16 cellular contexts compared by ENCODE assay signal in genomic region chr7:116434820-116435341, GRCh38.
DNase-seq lines count a peak whose midpoint lies in the region; ATAC-seq and TF ChIP-seq lines count a peak whose summit lies in the region.
"Had no signal": no experiment of that assay in that cellular context is flagged by ENCODE, and none has a peak within 500 bp of the region (broad histone marks: within the 10 kb centered on the region; RNA-seq: fewer than 3 reads in every experiment).

No MANE protein-coding gene starts in this region.

- no peaks in the 10 kb centered on the region for H3K9me3 ChIP-seq in osteoblast (ENCODE audit: low read depth, low read length)
- H3K9me3 ChIP-seq: neutrophil had no signal

- no peaks in the 10 kb centered on the region for H3K79me2 ChIP-seq in osteoblast (ENCODE audit: insufficient read depth, low read length)

- H2AFZ ChIP-seq in osteoblast (ENCODE audit: low read length) = no peak overlapping the region

- H3K36me3 Mint-ChIP-seq in activated naive CD4-positive, alpha-beta T cell treated with anti-CD3 and anti-CD28 coated beads, Interleukin-2, amount 50 U/mL, for 72 hours = no peaks in the 10 kb centered on the region
- H3K36me3 Mint-ChIP-seq: brain, WTC11 had no signal

- TF ChIP-seq CTCF in RWPE1 (conservative IDR thresholded peaks at IDR 0.05; ENCODE audit: low read depth) (no peak), osteoblast (IDR thresholded peaks at IDR 0.05; ENCODE audit: extremely low read depth, low read depth, low read length) (no peak)

- no peaks in the 10 kb centered on the region for H3K27me3 ChIP-seq in osteoblast (ENCODE audit: insufficient read depth, low read length)
- H3K27me3 ChIP-seq: neutrophil had no signal

- peak; percentile 96 for DNase-seq in EH (ENCODE audit: low read depth)
- DNase-seq in RWPE1 (ENCODE audit: low spot score) = peak; percentile 72
- peak; percentile 53 for DNase-seq in epithelial cell of prostate (ENCODE audit: low read depth, low spot score)
- peak; percentile 66 for DNase-seq in osteoblast (ENCODE audit: insufficient read length, low spot score, missing footprints)
- no peak for DNase-seq in cerebellar nuclear complex (lab: John Stamatoyannopoulos, UW)
- DNase-seq in NCI-H69 (lab: John Stamatoyannopoulos, UW) = no peak
- no peak for DNase-seq in activated naive CD4-positive, alpha-beta T cell treated with anti-CD3 and anti-CD28 coated beads, Interleukin-2, amount 50 U/mL, for 72 hours (ENCODE audit: low spot score in 2 of 2)
- DNase-seq in activated effector memory CD4-positive, alpha-beta T cell treated with anti-CD3 and anti-CD28 coated beads, Interleukin-2, amount 50 U/mL, for 16 hours = no peak
- DNase-seq: activated T-cell treated with anti-CD3 and anti-CD28 coated beads, Interleukin-2, amount 50 U/mL, for 48 hours; CD4-positive, alpha-beta T cell; NCI-H526 treated with DMSO at 0.1 percent for 48 hours; stimulated activated CD4-positive, alpha-beta T cell treated with anti-CD3 and anti-CD28 coated beads, Interleukin-4, amount 100 ng/mL, for 1 hour had no signal

- H3K4me1 ChIP-seq in osteoblast (ENCODE audit: insufficient read depth, low read length) = peaks cover 38% of the 10 kb centered on the region

- no peak overlapping the region for H3K27ac Mint-ChIP-seq in activated naive CD4-positive, alpha-beta T cell treated with anti-CD3 and anti-CD28 coated beads, Interleukin-2, amount 50 U/mL, for 72 hours
- H3K27ac Mint-ChIP-seq: brain; CD4-positive, alpha-beta T cell; stimulated activated naive CD8-positive, alpha-beta T cell treated with anti-CD3 and anti-CD28 coated beads, Interleukin-15, Interleukin-2, amounts not matched to agents 100 ng/mL and 50 ng/mL, for 24 hours; WTC11 had no signal

- H3K4me3 ChIP-seq in osteoblast (ENCODE audit: insufficient read depth, low read length) = no peak overlapping the region

- POLR2A ChIA-PET in RWPE1 (lab: Yijun Ruan, JAX; ENCODE audit: low non-redundant PET) = no interaction called here

- H3K9me3 Mint-ChIP-seq in activated naive CD4-positive, alpha-beta T cell treated with anti-CD3 and anti-CD28 coated beads, Interleukin-2, amount 50 U/mL, for 72 hours = no peaks in the 10 kb centered on the region
- H3K9me3 Mint-ChIP-seq: CD4-positive, alpha-beta T cell; stimulated activated naive CD8-positive, alpha-beta T cell treated with anti-CD3 and anti-CD28 coated beads, Interleukin-15, Interleukin-2, amounts not matched to agents 100 ng/mL and 50 ng/mL, for 24 hours; WTC11 had no signal

- peak overlapping the region; percentile 92 for H3K27ac ChIP-seq in RWPE1
- peak overlapping the region; percentile 91 for H3K27ac ChIP-seq in epithelial cell of prostate
- peak overlapping the region; percentile 84 for H3K27ac ChIP-seq in osteoblast (ENCODE audit: low read depth, low read length)
- H3K27ac ChIP-seq: neutrophil had no signal

- peak overlapping the region; percentile 49 for H3K4me2 ChIP-seq in osteoblast (ENCODE audit: insufficient read depth, low read length)

- H4K20me1 ChIP-seq in osteoblast (ENCODE audit: insufficient read depth, low read length) = no peaks in the 10 kb centered on the region

- no peak for ATAC-seq in activated naive CD4-positive, alpha-beta T cell treated with anti-CD3 and anti-CD28 coated beads, Interleukin-2, amount 50 U/mL, for 72 hours
- ATAC-seq: WTC11 had no signal

- H3K36me3 ChIP-seq in osteoblast (ENCODE audit: insufficient read depth, low read length) = no peaks in the 10 kb centered on the region
- H3K36me3 ChIP-seq: neutrophil had no signal

- CTCF ChIA-PET in RWPE1 (lab: Yijun Ruan, JAX) = no interaction called here

Comparison
In these comparisons a context has a peak if more than half of its experiments do, and no peak if none do; other contexts are left out.
1. DNase-seq: peak in EH (single experiment), RWPE1 (single experiment), epithelial cell of prostate (single experiment) and osteoblast (single experiment); none in cerebellar nuclear complex (0 of 2), NCI-H69 (single experiment), activated naive CD4-positive, alpha-beta T cell treated with anti-CD3 and anti-CD28 coated beads, Interleukin-2, amount 50 U/mL, for 72 hours (0 of 2) and activated effector memory CD4-positive, alpha-beta T cell treated with anti-CD3 and anti-CD28 coated beads, Interleukin-2, amount 50 U/mL, for 16 hours (single experiment).
2. Peak in every context shown above with its lines, with median percentiles within 50 percentile points of each other: H3K27ac ChIP-seq.